ENCODE assay signal across 28 cellular contexts in the genomic region with DNA sequence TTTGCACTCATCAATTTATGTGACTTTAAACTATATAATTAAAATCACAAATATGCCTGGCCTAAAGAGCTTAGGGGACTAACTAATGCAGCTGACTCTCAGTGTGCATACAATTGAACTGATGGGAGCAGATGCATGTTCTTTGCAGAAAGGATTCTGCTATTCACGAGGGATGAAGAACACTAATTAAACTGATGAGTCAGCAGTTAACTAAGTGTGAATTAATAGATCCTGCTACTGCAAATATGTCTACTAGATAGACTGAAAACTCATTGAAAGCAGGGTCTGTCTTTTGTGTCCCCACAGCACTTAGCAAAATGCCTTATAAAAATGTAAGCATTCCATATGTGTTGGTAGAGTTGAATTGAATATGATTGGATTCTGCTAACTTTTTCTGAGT.
"Had no signal": no experiment of that assay in that cellular context is flagged by ENCODE, and none has a peak within 500 bp of the region (broad histone marks: within the 10 kb centered on the region; RNA-seq: fewer than 3 reads in every experiment).

No MANE protein-coding gene starts in this region.

- H3K27me3 ChIP-seq: cardiac muscle cell, colonic mucosa had no signal

- H3K4me3 Mint-ChIP-seq: activated CD4-positive, alpha-beta memory T cell treated with anti-CD3 and anti-CD28 coated beads, Interleukin-2, amount 10 ng/mL, durations not matched to agents 7 days and 5 days; activated CD8-positive, alpha-beta memory T cell treated with anti-CD3 and anti-CD28 coated beads, Interleukin-2, amount 10 ng/mL, durations not matched to agents 7 days and 5 days; activated naive CD8-positive, alpha-beta T cell treated with anti-CD3 and anti-CD28 coated beads for 36 hours; activated T-cell treated with anti-CD3 and anti-CD28 coated beads, Interleukin-2, amount 50 U/mL, for 72 hours; activated T-helper 17 cell treated with anti-CD3 and anti-CD28 coated beads, Interleukin-2, amount 50 U/mL, for 72 hours; central memory CD8-positive, alpha-beta T cell had no signal

- H3K9me3 ChIP-seq: colonic mucosa had no signal

- H3K27ac ChIP-seq: cardiac muscle cell, colonic mucosa, WERI-Rb-1 had no signal

- H3K4me1 ChIP-seq: colonic mucosa had no signal

- H3K36me3 ChIP-seq: cardiac muscle cell, colonic mucosa, WERI-Rb-1 had no signal

- H3K27ac Mint-ChIP-seq: activated CD4-positive, alpha-beta memory T cell treated with anti-CD3 and anti-CD28 coated beads, Interleukin-2, amount 10 ng/mL, durations not matched to agents 7 days and 5 days; activated CD8-positive, alpha-beta memory T cell treated with anti-CD3 and anti-CD28 coated beads, Interleukin-2, amount 10 ng/mL, durations not matched to agents 7 days and 5 days; activated naive CD8-positive, alpha-beta T cell treated with anti-CD3 and anti-CD28 coated beads for 36 hours; activated T-cell treated with anti-CD3 and anti-CD28 coated beads, Interleukin-2, amount 50 U/mL, for 72 hours; activated T-helper 17 cell treated with anti-CD3 and anti-CD28 coated beads, Interleukin-2, amount 50 U/mL, for 72 hours had no signal

- H3K27me3 Mint-ChIP-seq: activated CD4-positive, alpha-beta memory T cell treated with anti-CD3 and anti-CD28 coated beads, Interleukin-2, amount 10 ng/mL, durations not matched to agents 7 days and 5 days; activated CD8-positive, alpha-beta memory T cell treated with anti-CD3 and anti-CD28 coated beads, Interleukin-2, amount 10 ng/mL, durations not matched to agents 7 days and 5 days; activated T-helper 17 cell treated with anti-CD3 and anti-CD28 coated beads, Interleukin-2, amount 50 U/mL, for 72 hours had no signal

- H3K4me1 Mint-ChIP-seq: activated CD4-positive, alpha-beta memory T cell treated with anti-CD3 and anti-CD28 coated beads, Interleukin-2, amount 10 ng/mL, durations not matched to agents 7 days and 5 days; activated CD8-positive, alpha-beta memory T cell treated with anti-CD3 and anti-CD28 coated beads, Interleukin-2, amount 10 ng/mL, durations not matched to agents 7 days and 5 days; activated naive CD8-positive, alpha-beta T cell treated with anti-CD3 and anti-CD28 coated beads for 36 hours; activated T-helper 17 cell treated with anti-CD3 and anti-CD28 coated beads, Interleukin-2, amount 50 U/mL, for 72 hours; central memory CD8-positive, alpha-beta T cell had no signal

- ATAC-seq: activated CD8-positive, alpha-beta memory T cell treated with anti-CD3 and anti-CD28 coated beads, Interleukin-2, amount 10 ng/mL, durations not matched to agents 7 days and 5 days; Panc1; SK-N-SH treated with all-trans-retinoic acid at 6 μM for 48 hours had no signal

- H3K4me3 ChIP-seq: cardiac muscle cell, colonic mucosa had no signal

- H3K36me3 Mint-ChIP-seq: activated CD8-positive, alpha-beta memory T cell treated with anti-CD3 and anti-CD28 coated beads, Interleukin-2, amount 10 ng/mL, durations not matched to agents 7 days and 5 days; activated naive CD8-positive, alpha-beta T cell treated with anti-CD3 and anti-CD28 coated beads for 36 hours had no signal

- H3K9me3 Mint-ChIP-seq: activated CD4-positive, alpha-beta memory T cell treated with anti-CD3 and anti-CD28 coated beads, Interleukin-2, amount 10 ng/mL, durations not matched to agents 7 days and 5 days; activated naive CD8-positive, alpha-beta T cell treated with anti-CD3 and anti-CD28 coated beads for 36 hours; activated T-helper 17 cell treated with anti-CD3 and anti-CD28 coated beads, Interleukin-2, amount 50 U/mL, for 72 hours; central memory CD8-positive, alpha-beta T cell had no signal

- DNase-seq: activated CD4-positive, alpha-beta memory T cell treated with anti-CD3 and anti-CD28 coated beads, Interleukin-2, amount 10 ng/mL, durations not matched to agents 7 days and 5 days; activated CD4-positive, alpha-beta T cell treated with anti-CD3 and anti-CD28 coated beads for 1 hour; activated CD4-positive, alpha-beta T cell treated with anti-CD3 and anti-CD28 coated beads for 48 hours; activated CD4-positive, CD25-positive, alpha-beta regulatory T cell; activated CD8-positive, alpha-beta memory T cell treated with anti-CD3 and anti-CD28 coated beads for 24 hours; activated CD8-positive, alpha-beta memory T cell treated with anti-CD3 and anti-CD28 coated beads, Interleukin-2, amount 10 ng/mL, durations not matched to agents 7 days and 5 days; activated CD8-positive, alpha-beta memory T cell treated with anti-CD3 and anti-CD28 coated beads, Interleukin-2, amount 50 U/mL, for 48 hours; activated effector memory CD4-positive, alpha-beta T cell treated with anti-CD3 and anti-CD28 coated beads, Interleukin-2, amount 50 U/mL, for 16 hours; activated naive CD4-positive, alpha-beta T cell; activated naive CD4-positive, alpha-beta T cell treated with anti-CD3 and anti-CD28 coated beads, Interleukin-2, amount 50 U/mL, for 16 hours; activated naive CD8-positive, alpha-beta T cell treated with anti-CD3 and anti-CD28 coated beads for 36 hours; activated T-cell treated with anti-CD3 and anti-CD28 coated beads, Interleukin-2, amount 50 U/mL, for 72 hours; amniotic stem cell; aorta; colonic mucosa; MM.1S; MV-4-11; NCI-H1436 treated with DMSO at 0.1 percent for 48 hours; NCI-H187 treated with DMSO at 0.1 percent for 48 hours; NCI-H2227 treated with DMSO at 0.1 percent for 48 hours; SW 1271; T1000; WERI-Rb-1 had no signal
